17 cellular contexts compared by ENCODE assay signal in the genomic region with DNA sequence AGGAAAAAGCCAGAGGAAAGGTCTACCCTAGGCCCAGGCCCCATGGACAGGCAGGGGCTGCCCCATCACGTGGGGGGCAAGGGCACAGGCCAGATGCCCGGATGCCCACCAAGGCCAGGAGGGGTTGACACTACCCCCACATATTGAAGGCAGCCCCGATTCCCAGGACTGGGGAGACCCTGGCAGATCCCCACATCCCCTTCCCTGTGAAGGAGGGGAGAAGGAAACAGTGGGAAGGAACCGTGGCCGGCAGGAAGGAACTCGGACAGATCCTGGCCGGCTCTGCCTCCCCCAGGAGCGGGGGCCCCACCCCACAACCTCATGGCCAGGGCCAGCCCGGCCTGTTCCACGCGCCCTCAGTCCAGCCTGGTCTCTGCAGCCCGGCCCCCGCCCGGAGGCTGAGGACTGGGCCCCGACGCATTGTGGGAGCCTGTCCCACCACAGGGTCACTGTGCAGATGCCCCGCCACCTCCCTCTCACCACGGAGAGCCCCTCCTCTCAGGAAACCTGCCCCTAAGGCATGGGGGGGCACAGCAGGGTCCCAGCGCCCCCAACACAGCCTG. TPM values are rescaled to one million over a fixed set of nuclear protein-coding genes. Genes with fewer than 3 reads are reported as not detected.
"Had no signal": no experiment of that assay in that cellular context is flagged by ENCODE, and none has a peak within 500 bp of the region (broad histone marks: within the 10 kb centered on the region; RNA-seq: fewer than 3 reads in every experiment).

No MANE protein-coding gene starts in this region.

- H3K79me2 ChIP-seq: parathyroid adenoma had no signal

- H3K9me3 ChIP-seq: esophagus muscularis mucosa, upper lobe of right lung had no signal

- H3K4me1 ChIP-seq: foreskin keratinocyte, neural progenitor cell, parathyroid adenoma, upper lobe of right lung had no signal

- FAIRE-seq: endometrium, keratinocyte had no signal

- H3K4me2 ChIP-seq: neural progenitor cell had no signal

- H3K9ac ChIP-seq: neural progenitor cell, parathyroid adenoma had no signal

- H3K4me3 ChIP-seq: esophagus muscularis mucosa, neural progenitor cell, upper lobe of right lung had no signal

- ATAC-seq: foreskin keratinocyte, upper lobe of right lung had no signal

- H3K27me3 ChIP-seq: foreskin keratinocyte, neural progenitor cell, upper lobe of right lung had no signal

- H3K36me3 ChIP-seq: neural progenitor cell, upper lobe of right lung had no signal

- H2AFZ ChIP-seq: neural progenitor cell, parathyroid adenoma had no signal

- H3K27ac ChIP-seq: foreskin keratinocyte, neural progenitor cell, parathyroid adenoma, upper lobe of right lung had no signal

- DNase-seq: activated CD4-positive, alpha-beta memory T cell treated with anti-CD3 and anti-CD28 coated beads for 36 hours; activated CD4-positive, alpha-beta T cell treated with anti-CD3 and anti-CD28 coated beads for 1 hour; activated gamma-delta T cell treated with Interleukin-2 at 50 U/mL for 16 hours; activated naive CD8-positive, alpha-beta T cell treated with anti-CD3 and anti-CD28 coated beads, Interleukin-2, amount 10 ng/mL, durations not matched to agents 7 days and 5 days; activated T-cell treated with anti-CD3 and anti-CD28 coated beads, Interleukin-2, amount 50 U/mL, for 4 hours; anterior cingulate cortex; foreskin keratinocyte; midbrain; stimulated activated CD4-positive, alpha-beta T cell treated with anti-CD3 and anti-CD28 coated beads, Interleukin-2, amount 100 ng/mL, for 24 hours; stimulated activated naive CD4-positive, alpha-beta T cell treated with Interleukin-2 at 50 U/mL for 16 hours; T-helper 9 cell had no signal

RNA-seq across cellular contexts. Expression of a gene that starts 41.3 kb away (rescaled TPM):
- total RNA-seq: activated CD4-positive, alpha-beta memory T cell treated with anti-CD3 and anti-CD28 coated beads for 36 hours; activated naive CD8-positive, alpha-beta T cell treated with anti-CD3 and anti-CD28 coated beads, Interleukin-2, amount 10 ng/mL, durations not matched to agents 7 days and 5 days; foreskin keratinocyte had no signal
- polyA plus RNA-seq: foreskin keratinocyte, keratinocyte had no signal
